ENCODE assay signal across 1 cellular context in the genomic region with DNA sequence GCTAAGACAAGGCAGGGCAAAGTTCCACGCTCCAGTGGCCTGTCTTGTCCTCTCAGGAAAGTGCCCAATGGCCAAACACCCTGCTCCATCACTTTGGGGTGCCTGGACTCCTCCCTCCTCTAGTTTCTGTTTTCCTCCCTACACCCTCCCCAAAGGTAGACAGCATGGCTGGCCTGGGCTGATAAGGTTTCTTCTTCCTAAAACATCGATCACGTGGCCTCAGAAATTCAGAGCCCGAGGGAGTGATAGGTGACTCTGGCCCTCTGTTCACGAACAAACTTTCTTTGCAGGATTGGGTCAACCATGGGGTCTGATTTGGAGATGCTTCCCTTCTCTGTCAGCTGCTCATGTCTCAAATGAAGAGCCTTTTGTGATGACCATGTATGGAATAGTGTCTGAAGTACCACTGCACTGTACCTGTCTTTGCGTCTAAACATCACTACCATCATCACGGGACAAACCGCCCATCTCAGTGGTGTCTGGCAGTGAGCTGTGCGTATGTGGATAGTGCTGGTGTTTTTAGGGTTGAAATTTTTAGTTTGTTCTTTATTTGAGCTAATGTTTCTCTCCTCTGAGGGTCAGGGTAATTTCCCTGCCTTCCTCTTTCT.
TF ChIP-seq lines count a peak whose summit lies in the region.

No MANE protein-coding gene starts in this region.

TF ChIP-seq in K562, 482 proteins besides CTCF, POLR2A, EP300 and RAD21 (continued from another document and continues in another):
- TF ChIP-seq, protein P1, sequence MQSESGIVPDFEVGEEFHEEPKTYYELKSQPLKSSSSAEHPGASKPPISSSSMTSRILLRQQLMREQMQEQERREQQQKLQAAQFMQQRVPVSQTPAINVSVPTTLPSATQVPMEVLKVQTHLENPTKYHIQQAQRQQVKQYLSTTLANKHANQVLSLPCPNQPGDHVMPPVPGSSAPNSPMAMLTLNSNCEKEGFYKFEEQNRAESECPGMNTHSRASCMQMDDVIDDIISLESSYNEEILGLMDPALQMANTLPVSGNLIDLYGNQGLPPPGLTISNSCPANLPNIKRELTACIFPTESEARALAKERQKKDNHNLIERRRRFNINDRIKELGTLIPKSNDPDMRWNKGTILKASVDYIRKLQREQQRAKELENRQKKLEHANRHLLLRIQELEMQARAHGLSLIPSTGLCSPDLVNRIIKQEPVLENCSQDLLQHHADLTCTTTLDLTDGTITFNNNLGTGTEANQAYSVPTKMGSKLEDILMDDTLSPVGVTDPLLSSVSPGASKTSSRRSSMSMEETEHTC (IDR thresholded peaks at IDR 0.05): peak; percentile 73; the same call in 1 of the 2 replicates
- TF ChIP-seq ETV1 (tag; conservative IDR thresholded peaks at IDR 0.05; ENCODE audit: low read depth) (peak; percentile 44; the same call in 1 of the 2 replicates), NBN (IDR thresholded peaks at IDR 0.05; ENCODE audit: low read depth) (0 out of 2 replicates have a peak, but pooled peaks have one; percentile 67), TEAD4 (IDR thresholded peaks at IDR 0.05; ENCODE audit: low read length) (peak; percentile 92), TEAD4 (CRISPR knock-in tag; IDR thresholded peaks at IDR 0.05; ENCODE audit: borderline replicate concordance) (no peak), KAT7 (CRISPR knock-in tag; IDR thresholded peaks at IDR 0.05; ENCODE audit: borderline replicate concordance) (0 out of 2 replicates have a peak, but pooled peaks have one; percentile 44), PHF20 (IDR thresholded peaks at IDR 0.05; ENCODE audit: partially characterized antibody) (no peak), STAG1 (CRISPR knock-in tag; IDR thresholded peaks at IDR 0.05; ENCODE audit: borderline replicate concordance) (no peak), SOX6 (IDR thresholded peaks at IDR 0.05) (peak; percentile 90), ARNT (IDR thresholded peaks at IDR 0.05) (peak; percentile 61 to 85; a peak in 2 of 4 replicates), GABPB1 (CRISPR knock-in tag; IDR thresholded peaks at IDR 0.05) (0 out of 2 replicates have a peak, but pooled peaks have one; percentile 30), NKRF (IDR thresholded peaks at IDR 0.05; ENCODE audit: borderline replicate concordance) (0 out of 2 replicates have a peak, but pooled peaks have one; percentile 30), TEAD1 (CRISPR knock-in tag; IDR thresholded peaks at IDR 0.05) (peak in 1 of 2 experiments; percentile 41; a peak in 1 of 4 replicates), CBFA2T3 (IDR thresholded peaks at IDR 0.05) (peak; percentile 96), NFIC (IDR thresholded peaks at IDR 0.05) (peak; percentile 82), RNF2 (IDR thresholded peaks at IDR 0.05) (peak; percentile 86), MXI1 (IDR thresholded peaks at IDR 0.05; ENCODE audit: low read depth, low read length) (0 out of 2 replicates have a peak, but pooled peaks have one; percentile 62), NFATC3 (IDR thresholded peaks at IDR 0.05) (0 out of 2 replicates have a peak, but pooled peaks have one; percentile 65), MBD2 (IDR thresholded peaks at IDR 0.05; ENCODE audit: borderline replicate concordance, low read depth) (0 out of 2 replicates have a peak, but pooled peaks have one; percentile 36), BHLHE40 (IDR thresholded peaks at IDR 0.05; ENCODE audit: low read length) (peak; percentile 90), AFF1 (IDR thresholded peaks at IDR 0.05; ENCODE audit: low read depth in 1 of 2, partially characterized antibody in 2 of 2) (peak in 1 of 2 experiments; percentile 42), ZMIZ1 (IDR thresholded peaks at IDR 0.05; ENCODE audit: low read depth in 2 of 2, low read length in 2 of 2) (peak in 1 of 2 experiments; percentile 68; a peak in 1 of 4 replicates), FOXA3 (CRISPR knock-in tag; conservative IDR thresholded peaks at IDR 0.05 in 1 of 2, IDR thresholded peaks at IDR 0.05 in 1 of 2) (no peak)
- TF ChIP-seq, protein P2, sequence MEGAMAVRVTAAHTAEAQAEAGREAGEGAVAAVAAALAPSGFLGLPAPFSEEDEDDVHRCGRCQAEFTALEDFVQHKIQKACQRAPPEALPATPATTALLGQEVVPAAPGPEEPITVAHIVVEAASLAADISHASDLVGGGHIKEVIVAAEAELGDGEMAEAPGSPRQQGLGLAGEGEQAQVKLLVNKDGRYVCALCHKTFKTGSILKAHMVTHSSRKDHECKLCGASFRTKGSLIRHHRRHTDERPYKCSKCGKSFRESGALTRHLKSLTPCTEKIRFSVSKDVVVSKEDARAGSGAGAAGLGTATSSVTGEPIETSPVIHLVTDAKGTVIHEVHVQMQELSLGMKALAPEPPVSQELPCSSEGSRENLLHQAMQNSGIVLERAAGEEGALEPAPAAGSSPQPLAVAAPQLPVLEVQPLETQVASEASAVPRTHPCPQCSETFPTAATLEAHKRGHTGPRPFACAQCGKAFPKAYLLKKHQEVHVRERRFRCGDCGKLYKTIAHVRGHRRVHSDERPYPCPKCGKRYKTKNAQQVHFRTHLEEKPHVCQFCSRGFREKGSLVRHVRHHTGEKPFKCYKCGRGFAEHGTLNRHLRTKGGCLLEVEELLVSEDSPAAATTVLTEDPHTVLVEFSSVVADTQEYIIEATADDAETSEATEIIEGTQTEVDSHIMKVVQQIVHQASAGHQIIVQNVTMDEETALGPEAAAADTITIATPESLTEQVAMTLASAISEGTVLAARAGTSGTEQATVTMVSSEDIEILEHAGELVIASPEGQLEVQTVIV (CRISPR knock-in tag; IDR thresholded peaks at IDR 0.05; ENCODE audit: borderline replicate concordance): no peak
- TF ChIP-seq, protein P3, sequence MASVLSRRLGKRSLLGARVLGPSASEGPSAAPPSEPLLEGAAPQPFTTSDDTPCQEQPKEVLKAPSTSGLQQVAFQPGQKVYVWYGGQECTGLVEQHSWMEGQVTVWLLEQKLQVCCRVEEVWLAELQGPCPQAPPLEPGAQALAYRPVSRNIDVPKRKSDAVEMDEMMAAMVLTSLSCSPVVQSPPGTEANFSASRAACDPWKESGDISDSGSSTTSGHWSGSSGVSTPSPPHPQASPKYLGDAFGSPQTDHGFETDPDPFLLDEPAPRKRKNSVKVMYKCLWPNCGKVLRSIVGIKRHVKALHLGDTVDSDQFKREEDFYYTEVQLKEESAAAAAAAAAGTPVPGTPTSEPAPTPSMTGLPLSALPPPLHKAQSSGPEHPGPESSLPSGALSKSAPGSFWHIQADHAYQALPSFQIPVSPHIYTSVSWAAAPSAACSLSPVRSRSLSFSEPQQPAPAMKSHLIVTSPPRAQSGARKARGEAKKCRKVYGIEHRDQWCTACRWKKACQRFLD (CRISPR knock-in tag; IDR thresholded peaks at IDR 0.05): 0 out of 2 replicates have a peak, but pooled peaks have one; percentile 50
- TF ChIP-seq, protein P4, sequence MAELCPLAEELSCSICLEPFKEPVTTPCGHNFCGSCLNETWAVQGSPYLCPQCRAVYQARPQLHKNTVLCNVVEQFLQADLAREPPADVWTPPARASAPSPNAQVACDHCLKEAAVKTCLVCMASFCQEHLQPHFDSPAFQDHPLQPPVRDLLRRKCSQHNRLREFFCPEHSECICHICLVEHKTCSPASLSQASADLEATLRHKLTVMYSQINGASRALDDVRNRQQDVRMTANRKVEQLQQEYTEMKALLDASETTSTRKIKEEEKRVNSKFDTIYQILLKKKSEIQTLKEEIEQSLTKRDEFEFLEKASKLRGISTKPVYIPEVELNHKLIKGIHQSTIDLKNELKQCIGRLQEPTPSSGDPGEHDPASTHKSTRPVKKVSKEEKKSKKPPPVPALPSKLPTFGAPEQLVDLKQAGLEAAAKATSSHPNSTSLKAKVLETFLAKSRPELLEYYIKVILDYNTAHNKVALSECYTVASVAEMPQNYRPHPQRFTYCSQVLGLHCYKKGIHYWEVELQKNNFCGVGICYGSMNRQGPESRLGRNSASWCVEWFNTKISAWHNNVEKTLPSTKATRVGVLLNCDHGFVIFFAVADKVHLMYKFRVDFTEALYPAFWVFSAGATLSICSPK (IDR thresholded peaks at IDR 0.05; ENCODE audit: borderline replicate concordance): no peak
- TF ChIP-seq, protein P5, sequence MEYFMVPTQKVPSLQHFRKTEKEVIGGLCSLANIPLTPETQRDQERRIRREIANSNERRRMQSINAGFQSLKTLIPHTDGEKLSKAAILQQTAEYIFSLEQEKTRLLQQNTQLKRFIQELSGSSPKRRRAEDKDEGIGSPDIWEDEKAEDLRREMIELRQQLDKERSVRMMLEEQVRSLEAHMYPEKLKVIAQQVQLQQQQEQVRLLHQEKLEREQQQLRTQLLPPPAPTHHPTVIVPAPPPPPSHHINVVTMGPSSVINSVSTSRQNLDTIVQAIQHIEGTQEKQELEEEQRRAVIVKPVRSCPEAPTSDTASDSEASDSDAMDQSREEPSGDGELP (CRISPR knock-in tag; IDR thresholded peaks at IDR 0.05; ENCODE audit: borderline replicate concordance): peak; percentile 64
- TF ChIP-seq, protein P6, sequence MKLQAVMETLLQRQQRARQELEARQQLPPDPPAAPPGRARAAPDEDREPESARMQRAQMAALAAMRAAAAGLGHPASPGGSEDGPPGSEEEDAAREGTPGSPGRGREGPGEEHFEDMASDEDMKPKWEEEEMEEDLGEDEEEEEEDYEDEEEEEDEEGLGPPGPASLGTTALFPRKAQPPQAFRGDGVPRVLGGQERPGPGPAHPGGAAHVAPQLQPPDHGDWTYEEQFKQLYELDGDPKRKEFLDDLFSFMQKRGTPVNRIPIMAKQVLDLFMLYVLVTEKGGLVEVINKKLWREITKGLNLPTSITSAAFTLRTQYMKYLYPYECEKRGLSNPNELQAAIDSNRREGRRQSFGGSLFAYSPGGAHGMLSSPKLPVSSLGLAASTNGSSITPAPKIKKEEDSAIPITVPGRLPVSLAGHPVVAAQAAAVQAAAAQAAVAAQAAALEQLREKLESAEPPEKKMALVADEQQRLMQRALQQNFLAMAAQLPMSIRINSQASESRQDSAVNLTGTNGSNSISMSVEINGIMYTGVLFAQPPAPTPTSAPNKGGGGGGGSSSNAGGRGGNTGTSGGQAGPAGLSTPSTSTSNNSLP (IDR thresholded peaks at IDR 0.05; ENCODE audit: borderline replicate concordance, low read depth, low read length): peak; percentile 75; the same call in 1 of the 2 replicates
